ENCODE assay signal across 8 cellular contexts in the genomic region with DNA sequence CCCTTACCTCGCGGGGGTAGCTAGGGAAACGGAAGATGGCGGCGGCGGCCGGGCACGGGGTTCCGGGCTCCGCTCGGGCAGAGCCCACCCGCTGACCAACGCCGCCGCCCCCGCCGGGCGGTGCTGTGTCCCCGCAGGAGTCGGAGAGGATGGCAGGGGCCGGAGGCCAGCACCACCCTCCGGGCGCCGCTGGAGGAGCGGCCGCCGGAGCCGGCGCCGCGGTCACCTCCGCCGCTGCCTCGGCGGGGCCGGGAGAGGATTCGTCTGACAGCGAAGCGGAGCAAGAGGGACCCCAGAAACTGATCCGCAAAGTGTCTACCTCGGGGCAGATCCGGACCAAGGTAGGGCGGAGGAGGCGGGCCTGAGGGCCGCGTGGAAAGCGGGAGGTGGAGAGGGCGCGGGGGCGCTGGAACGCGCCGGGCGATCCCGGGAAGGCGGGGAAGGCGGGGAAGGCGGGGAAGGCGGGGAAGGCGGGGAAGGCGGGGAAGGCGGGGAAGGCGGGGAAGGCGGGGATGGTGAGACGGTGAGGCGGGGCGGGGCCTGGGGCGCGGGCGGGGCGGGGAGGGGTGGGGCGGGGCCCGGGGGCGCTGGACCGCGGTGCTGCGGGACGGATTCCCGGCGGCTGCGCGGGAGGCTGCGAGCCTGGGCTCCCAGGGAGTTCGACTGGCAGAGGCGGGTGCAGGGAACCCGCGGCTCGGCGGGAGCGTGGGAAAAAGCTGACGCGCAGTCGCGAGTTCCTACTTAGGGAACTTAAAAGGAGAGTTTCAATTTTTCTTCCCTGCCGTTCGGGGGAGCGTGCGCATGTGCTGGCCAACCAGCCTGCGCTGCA. TPM values are rescaled to one million over a fixed set of nuclear protein-coding genes. Genes with fewer than 3 reads are reported as not detected.
DNase-seq lines count a peak whose midpoint lies in the region; ATAC-seq, FAIRE-seq and TF ChIP-seq lines count a peak whose summit lies in the region.

A gene with protein sequence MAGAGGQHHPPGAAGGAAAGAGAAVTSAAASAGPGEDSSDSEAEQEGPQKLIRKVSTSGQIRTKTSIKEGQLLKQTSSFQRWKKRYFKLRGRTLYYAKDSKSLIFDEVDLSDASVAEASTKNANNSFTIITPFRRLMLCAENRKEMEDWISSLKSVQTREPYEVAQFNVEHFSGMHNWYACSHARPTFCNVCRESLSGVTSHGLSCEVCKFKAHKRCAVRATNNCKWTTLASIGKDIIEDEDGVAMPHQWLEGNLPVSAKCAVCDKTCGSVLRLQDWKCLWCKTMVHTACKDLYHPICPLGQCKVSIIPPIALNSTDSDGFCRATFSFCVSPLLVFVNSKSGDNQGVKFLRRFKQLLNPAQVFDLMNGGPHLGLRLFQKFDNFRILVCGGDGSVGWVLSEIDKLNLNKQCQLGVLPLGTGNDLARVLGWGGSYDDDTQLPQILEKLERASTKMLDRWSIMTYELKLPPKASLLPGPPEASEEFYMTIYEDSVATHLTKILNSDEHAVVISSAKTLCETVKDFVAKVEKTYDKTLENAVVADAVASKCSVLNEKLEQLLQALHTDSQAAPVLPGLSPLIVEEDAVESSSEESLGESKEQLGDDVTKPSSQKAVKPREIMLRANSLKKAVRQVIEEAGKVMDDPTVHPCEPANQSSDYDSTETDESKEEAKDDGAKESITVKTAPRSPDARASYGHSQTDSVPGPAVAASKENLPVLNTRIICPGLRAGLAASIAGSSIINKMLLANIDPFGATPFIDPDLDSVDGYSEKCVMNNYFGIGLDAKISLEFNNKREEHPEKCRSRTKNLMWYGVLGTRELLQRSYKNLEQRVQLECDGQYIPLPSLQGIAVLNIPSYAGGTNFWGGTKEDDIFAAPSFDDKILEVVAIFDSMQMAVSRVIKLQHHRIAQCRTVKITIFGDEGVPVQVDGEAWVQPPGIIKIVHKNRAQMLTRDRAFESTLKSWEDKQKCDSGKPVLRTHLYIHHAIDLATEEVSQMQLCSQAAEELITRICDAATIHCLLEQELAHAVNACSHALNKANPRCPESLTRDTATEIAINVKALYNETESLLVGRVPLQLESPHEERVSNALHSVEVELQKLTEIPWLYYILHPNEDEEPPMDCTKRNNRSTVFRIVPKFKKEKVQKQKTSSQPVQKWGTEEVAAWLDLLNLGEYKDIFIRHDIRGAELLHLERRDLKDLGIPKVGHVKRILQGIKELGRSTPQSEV (plus strand): TSS at position 24 of the 829 bp plus-strand sequence. CDS start 126 bp downstream, at position 150.

- H3K4me1 ChIP-seq in astrocyte (ENCODE audit: insufficient read depth, low read length) (peaks cover 12% of the 10 kb centered on the region), right cardiac atrium (ENCODE audit: control insufficient read depth, insufficient read depth, low read length) (peaks cover 3% of the 10 kb centered on the region), psoas muscle (peaks cover 11% of the 10 kb centered on the region)

- ATAC-seq in right cardiac atrium (peak; percentile 89 to 91), psoas muscle (peak; percentile 85 to 91 (median 88))

- H3K9me3 Mint-ChIP-seq in T-helper 1 cell treated with Interleukin-12 subunit alpha and Interleukin-12 subunit beta and Interleukin-4 antibody, amounts not matched to agents 30 μg/mL and 1 μg/mL, for 36 hours: no peaks in the 10 kb centered on the region
- H3K9me3 Mint-ChIP-seq in astrocyte (ENCODE audit: unreplicated experiment): no peaks in the 10 kb centered on the region

- peak within 1 kb of the TSS; percentile 88 for H3K9ac ChIP-seq in astrocyte (ENCODE audit: low read length)

- no peaks in the 10 kb centered on the region for H3K36me3 ChIP-seq in astrocyte (ENCODE audit: insufficient read depth, low read length)
- H3K36me3 ChIP-seq in psoas muscle (ENCODE audit: insufficient read depth in 1 of 2, low read depth in 1 of 2): no peaks in the 10 kb centered on the region

- under 1% methylated on average over 87 of the region's 99 CpGs for WGBS in right cardiac atrium
- WGBS in psoas muscle, 3 donors: 0 to 1% (median 1%) methylated on average over 55 to 87 of the region's 99 CpGs

- peaks cover 5% of the 10 kb centered on the region for H3K36me3 Mint-ChIP-seq in T-helper 1 cell treated with Interleukin-12 subunit alpha and Interleukin-12 subunit beta and Interleukin-4 antibody, amounts not matched to agents 30 μg/mL and 1 μg/mL, for 36 hours (ENCODE audit: low read depth)
- H3K36me3 Mint-ChIP-seq in astrocyte (ENCODE audit: low read depth, unreplicated experiment): no peaks in the 10 kb centered on the region

- peaks cover 17% of the 10 kb centered on the region for H3K27me3 Mint-ChIP-seq in T-helper 1 cell treated with Interleukin-12 subunit alpha and Interleukin-12 subunit beta and Interleukin-4 antibody, amounts not matched to agents 30 μg/mL and 1 μg/mL, for 36 hours (ENCODE audit: low read depth)
- H3K27me3 Mint-ChIP-seq in astrocyte (ENCODE audit: low read depth, unreplicated experiment): no peaks in the 10 kb centered on the region

- DNase-seq in GDM1 (lab: John Stamatoyannopoulos, UW): peak; percentile 69
- DNase-seq in H4 (ENCODE audit: low spot score): peak; percentile 30
- peak; percentile 73 for DNase-seq in LoVo (ENCODE audit: low spot score)
- DNase-seq in astrocyte (ENCODE audit: low read depth): peak; percentile 65
- DNase-seq in right cardiac atrium: peak; percentile 79 to 94 (median 91)
- peak; percentile 84 to 86 for DNase-seq in psoas muscle
- DNase-seq in NCI-H1436 (lab: John Stamatoyannopoulos, UW): no peak

- H3K4me3 ChIP-seq in astrocyte (ENCODE audit: insufficient read depth, low read depth, low read length) (peak within 1 kb of the TSS; percentile 94), right cardiac atrium (ENCODE audit: low read length) (peak within 1 kb of the TSS; percentile 65), psoas muscle (peak within 1 kb of the TSS; percentile 88)

- peak within 1 kb of the TSS; percentile 83 for H3K27ac Mint-ChIP-seq in T-helper 1 cell treated with Interleukin-12 subunit alpha and Interleukin-12 subunit beta and Interleukin-4 antibody, amounts not matched to agents 30 μg/mL and 1 μg/mL, for 36 hours
- H3K27ac Mint-ChIP-seq in astrocyte (ENCODE audit: unreplicated experiment): peak within 1 kb of the TSS; percentile 92

- FAIRE-seq in astrocyte (lab: Jason Lieb, UNC): no peak

- H4K20me1 ChIP-seq in astrocyte (ENCODE audit: insufficient read depth, low read length): peaks cover 40% of the 10 kb centered on the region

- TF ChIP-seq CTCF in astrocyte (IDR thresholded peaks at IDR 0.05; ENCODE audit: insufficient read depth, low read depth, low read length) (no peak), psoas muscle (IDR thresholded peaks at IDR 0.05) (no peak)

- intact Hi-C loops in right cardiac atrium (cut with DNase I): loop anchor here in 1 of 4 donors (10.0 kb wide), 1 partner anchor 144 kb away; no protein-coding TSS in a partner anchor
- intact Hi-C loops in psoas muscle (cut with DNase I): loop anchor here in 1 of 2 donors (10.0 kb wide), 1 partner anchor 384 kb away; no protein-coding TSS in a partner anchor

- H3K27ac ChIP-seq in astrocyte (ENCODE audit: low read depth, low read length) (peak within 1 kb of the TSS; percentile 85), right cardiac atrium (ENCODE audit: low read length) (peak within 1 kb of the TSS; percentile 93), psoas muscle (peak within 1 kb of the TSS; percentile 78)

- H3K27me3 ChIP-seq in astrocyte (ENCODE audit: insufficient read depth, low read length): no peaks in the 10 kb centered on the region
- no peaks in the 10 kb centered on the region for H3K27me3 ChIP-seq in right cardiac atrium (ENCODE audit: control insufficient read depth, insufficient read depth)
- no peaks in the 10 kb centered on the region for H3K27me3 ChIP-seq in psoas muscle (ENCODE audit: insufficient read depth in 3 of 3, low read length in 2 of 3)

- no peaks in the 10 kb centered on the region for H3K9me3 ChIP-seq in astrocyte (ENCODE audit: insufficient read depth, low read depth, low read length)
- no peaks in the 10 kb centered on the region for H3K9me3 ChIP-seq in right cardiac atrium (ENCODE audit: control insufficient read depth, low read length)
- H3K9me3 ChIP-seq in psoas muscle: no peaks in the 10 kb centered on the region

- H3K4me3 Mint-ChIP-seq in T-helper 1 cell treated with Interleukin-12 subunit alpha and Interleukin-12 subunit beta and Interleukin-4 antibody, amounts not matched to agents 30 μg/mL and 1 μg/mL, for 36 hours: peak within 1 kb of the TSS; percentile 88
- peak within 1 kb of the TSS; percentile 97 for H3K4me3 Mint-ChIP-seq in astrocyte (ENCODE audit: unreplicated experiment)

- peak within 1 kb of the TSS; percentile 88 for H2AFZ ChIP-seq in astrocyte (ENCODE audit: low read depth, low read length)

- H3K79me2 ChIP-seq in astrocyte (ENCODE audit: insufficient read depth, low read length): peaks cover 56% of the 10 kb centered on the region

- H3K4me2 ChIP-seq in astrocyte (ENCODE audit: low read length): peak within 1 kb of the TSS; percentile 96

- peaks cover 16% of the 10 kb centered on the region for H3K4me1 Mint-ChIP-seq in T-helper 1 cell treated with Interleukin-12 subunit alpha and Interleukin-12 subunit beta and Interleukin-4 antibody, amounts not matched to agents 30 μg/mL and 1 μg/mL, for 36 hours (ENCODE audit: low read depth)
- peaks cover 6% of the 10 kb centered on the region for H3K4me1 Mint-ChIP-seq in astrocyte (ENCODE audit: low read depth, unreplicated experiment)

RNA-seq across cellular contexts. Expression of the gene that starts here (rescaled TPM):
- total RNA-seq in H4 (2014; rRNA removed; shearing (Covaris generic)): 2.7 and 3.3 TPM in 2 replicates
- total RNA-seq in astrocyte (16.4 and 19.2 TPM in 2 replicates), right cardiac atrium (10 to 100 TPM in 1 of 4 donors, 1 to 10 TPM in 3; 3.9 to 12.1 (median 6.5) TPM), psoas muscle (1 to 10 TPM; 2.1 to 4.6 (median 3.9) TPM)
- polyA plus RNA-seq in right cardiac atrium (2.0 TPM), psoas muscle (under 1 TPM; 0.42 to 0.63 (median 0.51) TPM)
